In genomic region chr7:152435384-152436278, GRCh38 we compare ENCODE assay signal across 1 cellular context.
TF ChIP-seq lines count a peak whose summit lies in the region.

TSS of gene KMT2C (minus strand) at chr7:152436003. CDS start at chr7:152435786, 217 bp downstream.

TF ChIP-seq in K562, 482 proteins besides CTCF, POLR2A, EP300 and RAD21 (continued from another document and continues in another):
- TF ChIP-seq CGGBP1 (CRISPR knock-in tag; IDR thresholded peaks at IDR 0.05), result 0 out of 2 replicates have a peak, but pooled peaks have one; percentile 75
- TF ChIP-seq SUPT5H (IDR thresholded peaks at IDR 0.05), result peak; percentile 72
- no peak for TF ChIP-seq MED1 (CRISPR knock-in tag; IDR thresholded peaks at IDR 0.05; ENCODE audit: borderline replicate concordance)
- no peak for TF ChIP-seq PTRF (tag; IDR thresholded peaks at IDR 0.05)
- TF ChIP-seq TOE1 (IDR thresholded peaks at IDR 0.05; ENCODE audit: borderline replicate concordance), result peak; percentile 17; the same call in 1 of the 2 replicates
- no peak for TF ChIP-seq TOE1 (CRISPR knock-in tag; IDR thresholded peaks at IDR 0.05; ENCODE audit: borderline replicate concordance, low read depth)
- TF ChIP-seq RB1 (IDR thresholded peaks at IDR 0.05; ENCODE audit: low read depth), result 0 out of 2 replicates have a peak, but pooled peaks have one; percentile 58
- TF ChIP-seq TBP (optimal IDR thresholded peaks at IDR 0.05; ENCODE audit: low read depth, low read length), result peak; percentile 15
- no peak for TF ChIP-seq ARNT (IDR thresholded peaks at IDR 0.05)
- TF ChIP-seq KLF6 (CRISPR knock-in tag; IDR thresholded peaks at IDR 0.05; ENCODE audit: borderline replicate concordance), result no peak
- no peak for TF ChIP-seq ARID1B (IDR thresholded peaks at IDR 0.05)
- TF ChIP-seq MBD2 (IDR thresholded peaks at IDR 0.05; ENCODE audit: borderline replicate concordance, low read depth), result peak; percentile 17; the same call in 1 of the 2 replicates
- TF ChIP-seq GTF2E2 (tag; IDR thresholded peaks at IDR 0.05), result no peak
- TF ChIP-seq MEF2A (IDR thresholded peaks at IDR 0.05; ENCODE audit: control insufficient read depth, low read depth, low read length), result no peak
- TF ChIP-seq ZNF511 (CRISPR knock-in tag; IDR thresholded peaks at IDR 0.05), result no peak
- TF ChIP-seq MAZ (CRISPR knock-in tag; conservative IDR thresholded peaks at IDR 0.05 in 1 of 2, IDR thresholded peaks at IDR 0.05 in 1 of 2), result peak; percentile 78 to 83
- no peak for TF ChIP-seq REST (CRISPR knock-in tag; IDR thresholded peaks at IDR 0.05; ENCODE audit: low read depth)
- no peak for TF ChIP-seq HLTF (IDR thresholded peaks at IDR 0.05)
- no peak for TF ChIP-seq HMG20B (CRISPR knock-in tag; IDR thresholded peaks at IDR 0.05)
- peak; percentile 55 for TF ChIP-seq HMGN3 (IDR thresholded peaks at IDR 0.05; ENCODE audit: borderline replicate concordance, extremely low read depth, insufficient read length, low read depth, low read length)
- no peak for TF ChIP-seq E2F5 (CRISPR knock-in tag; IDR thresholded peaks at IDR 0.05)
- no peak for TF ChIP-seq TSC22D4 (tag; IDR thresholded peaks at IDR 0.05)
- TF ChIP-seq ELF1 (tag; IDR thresholded peaks at IDR 0.05), result no peak
- no peak for TF ChIP-seq ZNF354B (CRISPR knock-in tag; IDR thresholded peaks at IDR 0.05)
- TF ChIP-seq E4F1 (CRISPR knock-in tag; IDR thresholded peaks at IDR 0.05; ENCODE audit: borderline replicate concordance), result no peak
- no peak for TF ChIP-seq SMAD1 (IDR thresholded peaks at IDR 0.05; ENCODE audit: low read depth, low read length, partially characterized antibody)
- no peak for TF ChIP-seq CREB3L1 (IDR thresholded peaks at IDR 0.05; ENCODE audit: borderline replicate concordance, low read depth)
- TF ChIP-seq RBBP5 (IDR thresholded peaks at IDR 0.05; ENCODE audit: borderline replicate concordance, insufficient read depth, low read length, poor library complexity, severe bottlenecking), result peak; percentile 80
- TF ChIP-seq ZNF224 (CRISPR knock-in tag; IDR thresholded peaks at IDR 0.05), result no peak
- TF ChIP-seq KLF16 (IDR thresholded peaks at IDR 0.05), result no peak
- TF ChIP-seq ZBTB26 (CRISPR knock-in tag; IDR thresholded peaks at IDR 0.05), result no peak
- no peak for TF ChIP-seq ZNF444 (CRISPR knock-in tag; IDR thresholded peaks at IDR 0.05)
- TF ChIP-seq ZNF57 (CRISPR knock-in tag; IDR thresholded peaks at IDR 0.05), result no peak
- TF ChIP-seq ZNF436 (CRISPR knock-in tag; IDR thresholded peaks at IDR 0.05), result no peak
- TF ChIP-seq JUN (IDR thresholded peaks at IDR 0.05; ENCODE audit: borderline replicate concordance, low read depth, low read length), result no peak
- TF ChIP-seq JUN (CRISPR knock-in tag; IDR thresholded peaks at IDR 0.05; ENCODE audit: borderline replicate concordance), result no peak
- no peak for TF ChIP-seq CC2D1A (IDR thresholded peaks at IDR 0.05)
- no peak for TF ChIP-seq ZNF449 (CRISPR knock-in tag; IDR thresholded peaks at IDR 0.05)
- peak; percentile 34; the same call in 1 of the 2 replicates for TF ChIP-seq NKRF (IDR thresholded peaks at IDR 0.05; ENCODE audit: borderline replicate concordance)
- TF ChIP-seq TAL1 (IDR thresholded peaks at IDR 0.05), result no peak
- no peak for TF ChIP-seq CSDE1 (IDR thresholded peaks at IDR 0.05)
- no peak for TF ChIP-seq MCM5 (IDR thresholded peaks at IDR 0.05; ENCODE audit: low read depth)
- peak; percentile 76; the same call in 1 of the 2 replicates for TF ChIP-seq AFF4 (CRISPR knock-in tag; IDR thresholded peaks at IDR 0.05)
